ENCODE assay signal across 8 cellular contexts in genomic region chr17:42017866-42018200, GRCh38. TPM values are rescaled to one million over a fixed set of nuclear protein-coding genes. Genes with fewer than 3 reads are reported as not detected.
DNase-seq lines count a peak whose midpoint lies in the region; ATAC-seq and TF ChIP-seq lines count a peak whose summit lies in the region.

No MANE protein-coding gene starts in this region.

- DNase-seq in GM13976 (ENCODE audit: low spot score) (peak; percentile 51), Karpas-422 (no peak), naive B cell (no peak), GF-D8 (lab: John Stamatoyannopoulos, UW) (no peak), NOMO-1 treated with dmso at 0.1 percent for 144 hours (lab: John Stamatoyannopoulos, UW; ENCODE audit: unreplicated experiment) (no peak)

- H3K9me2 ChIP-seq in Karpas-422 (replicated peaks; ENCODE audit: insufficient read depth, low read length): 0 out of 2 replicates have a peak, but pooled peaks cover 5% of the 10 kb centered on the region

- H3K36me3 Mint-ChIP-seq in naive B cell: peaks cover 0 to 12% of the 10 kb centered on the region in 2 donors

- ATAC-seq in naive B cell (ENCODE audit: low read depth in 2 of 2) (no peak), HG03095 (IDR thresholded peaks at IDR 0.05; ENCODE audit: unreplicated experiment) (no peak), HG02852 (IDR thresholded peaks at IDR 0.05; ENCODE audit: unreplicated experiment) (no peak)

- H3K4me3 Mint-ChIP-seq in naive B cell: peak overlapping the region; percentile 92 to 100 (median 98)

- H3K4me1 ChIP-seq in Karpas-422 (ENCODE audit: low read length): peaks cover 45% of the 10 kb centered on the region

- H4K20me1 ChIP-seq in Karpas-422 (ENCODE audit: insufficient read depth, low read depth, low read length): no peaks in the 10 kb centered on the region; the same call in 1 of the 2 replicates

- in situ Hi-C loops in GM13976 (cut with MboI; ENCODE audit: low sequenced_read_pairs, unreplicated experiment): no loop called here

- H3K9me3 Mint-ChIP-seq in naive B cell: peaks cover 0 to 1% (median 0%) of the 10 kb centered on the region in 7 donors

- H3K27ac ChIP-seq in Karpas-422 (ENCODE audit: low read length) (peak overlapping the region; percentile 37; the same call in 1 of the 2 replicates), cingulate gyrus (ENCODE audit: low read depth, low read length) (peak overlapping the region; percentile 97)

- peak overlapping the region; percentile 32; the same call in 1 of the 2 replicates for H2AFZ ChIP-seq in Karpas-422 (ENCODE audit: low read length)

- no peaks in the 10 kb centered on the region for H3K27me3 ChIP-seq in Karpas-422 (ENCODE audit: low read length)

- H3K36me3 ChIP-seq in Karpas-422 (ENCODE audit: insufficient read depth, low read length): peaks cover 9% of the 10 kb centered on the region; the same call in 1 of the 2 replicates

- H3K4me1 Mint-ChIP-seq in naive B cell: peaks cover 50 to 83% (median 69%) of the 10 kb centered on the region in 3 donors

- no peaks in the 10 kb centered on the region for H3K27me3 Mint-ChIP-seq in naive B cell

- peak overlapping the region; percentile 42 to 99 (median 86) for H3K27ac Mint-ChIP-seq in naive B cell

- H3K9ac ChIP-seq in Karpas-422 (ENCODE audit: low read length): peak overlapping the region; percentile 98

- H3K9me3 ChIP-seq in Karpas-422 (ENCODE audit: low read length): no peaks in the 10 kb centered on the region

- H3K79me2 ChIP-seq in Karpas-422 (ENCODE audit: low read length): peaks cover 76% of the 10 kb centered on the region

- peak overlapping the region; percentile 92 for H3K4me2 ChIP-seq in Karpas-422 (ENCODE audit: low read depth, low read length, poor library complexity, severe bottlenecking)

- peak overlapping the region; percentile 82 for H3K4me3 ChIP-seq in Karpas-422 (ENCODE audit: low read length)

- no peak for TF ChIP-seq CTCF in GM13976 (IDR thresholded peaks at IDR 0.05; ENCODE audit: borderline replicate concordance, control extremely low read depth, extremely low read depth, insufficient read depth, missing control alignments)

RNA-seq across cellular contexts. Expression of gene DNAJC7, which starts 0.6 kb away (rescaled TPM):
- total RNA-seq in Karpas-422 (2014; rRNA removed; shearing (Covaris generic); ENCODE audit: low replicate concordance): 56.1 and 64.1 TPM in 2 replicates
- 10 to 100 TPM; 33.4 to 98.0 (median 77.4) TPM for polyA plus RNA-seq in naive B cell (ENCODE audit: low read depth in 6 of 6)

RNA-seq across cellular contexts. Expression of gene NKIRAS2, which starts 2.1 kb away (rescaled TPM):
- 28.4 and 44.9 TPM in 2 replicates for total RNA-seq in Karpas-422 (2014; rRNA removed; shearing (Covaris generic); ENCODE audit: low replicate concordance)
- 10 to 100 TPM; 25.0 to 42.1 (median 36.1) TPM for polyA plus RNA-seq in naive B cell (ENCODE audit: low read depth in 6 of 6)

RNA-seq across cellular contexts. Expression of gene C17orf113, which starts 32.6 kb away (rescaled TPM):
- not detected in 2 replicates for total RNA-seq in Karpas-422 (2014; rRNA removed; shearing (Covaris generic); ENCODE audit: low replicate concordance)
- polyA plus RNA-seq in naive B cell (ENCODE audit: low read depth in 6 of 6): under 1 TPM; 0.13 to 0.87 (median 0.58) TPM

RNA-seq across cellular contexts. Expression of gene CNP, which starts 51.2 kb away (rescaled TPM):
- total RNA-seq in Karpas-422 (2014; rRNA removed; shearing (Covaris generic); ENCODE audit: low replicate concordance): 41.3 and 79.1 TPM in 2 replicates
- polyA plus RNA-seq in naive B cell (ENCODE audit: low read depth in 6 of 6): 10 to 100 TPM; 27.5 to 42.4 (median 34.8) TPM
